8 cellular contexts compared by ENCODE assay signal in the genomic region with DNA sequence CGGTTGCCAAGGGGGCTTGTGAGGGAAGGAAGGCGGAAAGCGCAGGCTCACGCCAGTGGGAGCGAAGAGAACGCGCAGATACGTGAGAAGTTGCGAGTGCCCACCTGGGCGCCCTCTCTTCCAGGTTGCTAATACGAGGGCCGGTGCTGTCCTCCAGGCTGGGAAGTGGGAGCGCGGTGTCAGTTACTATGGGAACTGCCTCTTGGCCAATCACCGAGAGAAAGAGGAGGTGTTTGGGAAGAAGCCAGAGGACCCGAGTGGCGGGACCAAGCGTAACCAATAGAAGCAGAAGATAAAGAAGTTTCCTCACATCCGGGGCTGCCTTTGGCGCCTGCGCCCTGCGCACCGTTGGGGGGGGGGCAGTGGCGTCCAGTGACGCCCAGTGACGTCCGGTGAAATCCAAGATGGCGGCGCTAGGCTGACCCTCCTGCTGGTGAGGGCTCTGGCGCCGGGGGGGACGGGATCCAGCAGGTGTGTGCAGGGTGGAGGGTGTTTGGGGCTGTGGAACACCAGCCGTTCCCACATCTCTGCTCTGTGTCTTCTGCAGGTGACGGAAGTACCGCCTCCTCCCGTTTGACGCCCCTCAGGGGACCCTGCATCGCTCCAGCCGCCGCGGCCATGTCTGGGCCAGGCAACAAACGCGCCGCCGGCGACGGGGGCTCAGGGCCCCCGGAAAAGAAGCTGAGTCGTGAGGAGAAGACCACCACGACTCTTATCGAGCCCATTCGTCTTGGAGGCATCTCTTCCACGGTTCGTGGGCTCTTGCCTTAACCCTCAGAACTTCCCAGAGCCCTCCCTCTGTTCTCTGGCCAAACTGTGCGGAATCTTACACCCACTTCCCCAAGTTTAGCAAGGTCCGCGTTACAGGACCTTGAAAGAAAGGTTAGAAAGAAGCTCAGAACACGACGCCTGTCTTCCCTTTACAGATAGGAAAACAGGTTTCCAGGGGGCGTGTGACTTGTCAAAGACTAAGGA. TPM values are rescaled to one million over a fixed set of nuclear protein-coding genes. Genes with fewer than 3 reads are reported as not detected.
A peak's percentile ranks its signal among the peaks of the same experiment; 100 is the strongest.
DNase-seq lines count a peak whose midpoint lies in the region; ATAC-seq, FAIRE-seq and TF ChIP-seq lines count a peak whose summit lies in the region.

A gene (minus strand): TSS at position 135 of the 975 bp plus-strand sequence. CDS start 314 bp downstream, outside the sequence.
A gene (plus strand): TSS at position 395 of the 975 bp plus-strand sequence. CDS start 224 bp downstream, at position 619.

- no peak within 1 kb of the TSS for H3K27ac ChIP-seq in mesenchymal stem cell (ENCODE audit: low read length, poor library complexity, severe bottlenecking)

- BruUV-seq in Caco-2 (replicated peaks; lab: Mats Ljungman, UMichigan), result TSS peak; percentile 64

- DNase-seq in Caco-2 (peak; percentile 96), HTR-8/SVneo (ENCODE audit: insufficient read length, low spot score) (peak; percentile 99), NOMO-1 treated with DMSO at 0.1 percent for 48 hours (lab: John Stamatoyannopoulos, UW; ENCODE audit: unreplicated experiment) (peak; percentile 98), mesenchymal stem cell (peak; percentile 99)
- DNase-seq in activated CD8-positive, alpha-beta memory T cell treated with anti-CD3 and anti-CD28 coated beads, Interleukin-2, amount 10 ng/mL, durations not matched to agents 7 days and 5 days, result peak; percentile 96
- peak; percentile 78 for DNase-seq in stimulated activated CD8-positive, alpha-beta memory T cell treated with anti-CD3 and anti-CD28 coated beads, Interleukin-12 subunit alpha, Interleukin-12 subunit beta, amount 100 ng/mL, for 24 hours (ENCODE audit: extremely low read depth)

- H3K27me3 ChIP-seq in Caco-2 (replicated peaks; ENCODE audit: control insufficient read depth, insufficient read depth, low read length), result no peaks in the 10 kb centered on the region
- H3K27me3 ChIP-seq in endocrine pancreas (ENCODE audit: control insufficient read depth, insufficient read depth, low read length), result no peaks in the 10 kb centered on the region
- no peaks in the 10 kb centered on the region for H3K27me3 ChIP-seq in mesenchymal stem cell (ENCODE audit: control insufficient read depth in 1 of 2, insufficient read depth in 1 of 2, low read length in 2 of 2)

- peak within 1 kb of the TSS; percentile 88 for H3K9ac ChIP-seq in endocrine pancreas (ENCODE audit: control insufficient read depth, insufficient read depth, low read length)
- peak within 1 kb of the TSS; percentile 96 for H3K9ac ChIP-seq in mesenchymal stem cell (ENCODE audit: low read length)

- under 1% methylated on average over 59 of the region's 60 CpGs for WGBS in mesenchymal stem cell

- intact Hi-C loops in Caco-2 (cut with micrococcal nuclease; ENCODE audit: unreplicated experiment), result loop anchor here (1.0 to 2.0 kb wide), 3 partner anchors 13 to 22 kb away; a partner anchor contains a TSS

- H3K14ac ChIP-seq in mesenchymal stem cell (ENCODE audit: low read length in 2 of 2), result peak within 1 kb of the TSS in 1 of 2 experiments; percentile 82

- H3K4ac ChIP-seq in mesenchymal stem cell (ENCODE audit: low read depth in 1 of 2, low read length in 2 of 2), result peak within 1 kb of the TSS in 1 of 2 experiments; percentile 60

- no peak within 1 kb of the TSS for H2BK5ac ChIP-seq in mesenchymal stem cell (ENCODE audit: low read depth, low read length, poor library complexity, severe bottlenecking)

- CTCF ChIA-PET in Caco-2 (lab: Charles Lee), result no interaction called here
- CTCF ChIA-PET in activated CD8-positive, alpha-beta memory T cell treated with anti-CD3 and anti-CD28 coated beads, Interleukin-2, amount 10 ng/mL, durations not matched to agents 7 days and 5 days (lab: Charles Lee), result interaction anchor here (1.4 kb wide), 1 partner anchor 13 kb away, joined by 4 read pairs; a partner anchor contains a TSS

- H3K4me1 ChIP-seq in Caco-2 (peaks cover 15% of the 10 kb centered on the region; the same call in 1 of the 2 replicates), endocrine pancreas (ENCODE audit: control insufficient read depth, insufficient read depth, low read length) (peaks cover 12% of the 10 kb centered on the region), mesenchymal stem cell (ENCODE audit: control insufficient read depth, insufficient read depth, low read depth, low read length) (peaks cover 10% of the 10 kb centered on the region)

- peak within 1 kb of the TSS; percentile 84 for H3K4me3 ChIP-seq in Caco-2 (ENCODE audit: low read depth, low read length)
- peak within 1 kb of the TSS; percentile 71 for H3K4me3 ChIP-seq in endocrine pancreas (ENCODE audit: control insufficient read depth, insufficient read depth, low read length)
- H3K4me3 ChIP-seq in mesenchymal stem cell (ENCODE audit: insufficient read depth in 1 of 2, low read depth in 1 of 2, low read length in 2 of 2), result peak within 1 kb of the TSS; percentile 87 to 93

- peaks cover 44% of the 10 kb centered on the region for H3K79me1 ChIP-seq in mesenchymal stem cell (replicated peaks; ENCODE audit: low read length, poor library complexity, severe bottlenecking)

- H2BK120ac ChIP-seq in mesenchymal stem cell (ENCODE audit: low read depth, low read length), result no peak within 1 kb of the TSS

- H3K9me3 Mint-ChIP-seq in Caco-2 (ENCODE audit: unreplicated experiment), result no peaks in the 10 kb centered on the region
- H3K9me3 Mint-ChIP-seq in activated CD8-positive, alpha-beta memory T cell treated with anti-CD3 and anti-CD28 coated beads, Interleukin-2, amount 10 ng/mL, durations not matched to agents 7 days and 5 days (ENCODE audit: low read depth), result no peaks in the 10 kb centered on the region

- peak within 1 kb of the TSS; percentile 73 for H3K27ac Mint-ChIP-seq in Caco-2 (ENCODE audit: unreplicated experiment)
- H3K27ac Mint-ChIP-seq in activated CD8-positive, alpha-beta memory T cell treated with anti-CD3 and anti-CD28 coated beads, Interleukin-2, amount 10 ng/mL, durations not matched to agents 7 days and 5 days, result peak within 1 kb of the TSS; percentile 92

- no peak within 1 kb of the TSS for H3K23ac ChIP-seq in mesenchymal stem cell (ENCODE audit: low read length in 2 of 2)

- POLR2A ChIA-PET in Caco-2 (lab: Charles Lee), result interaction anchor here (1.2 kb wide), 1 partner anchor 13 kb away, joined by 6 read pairs; no protein-coding TSS in a partner anchor

- H2AK5ac ChIP-seq in mesenchymal stem cell (ENCODE audit: low read length, severe bottlenecking), result no peak within 1 kb of the TSS

- ATAC-seq in GM21381 (IDR thresholded peaks at IDR 0.05; ENCODE audit: unreplicated experiment), result peak; percentile 87
- ATAC-seq in activated CD8-positive, alpha-beta memory T cell treated with anti-CD3 and anti-CD28 coated beads, Interleukin-2, amount 10 ng/mL, durations not matched to agents 7 days and 5 days, result peak; percentile 96

- peak; percentile 88 for FAIRE-seq in HTR-8/SVneo (lab: Jason Lieb, UNC)

- H2AFZ ChIP-seq in mesenchymal stem cell (ENCODE audit: low read depth, low read length), result peak within 1 kb of the TSS; percentile 96

- H4K91ac ChIP-seq in mesenchymal stem cell (ENCODE audit: low read length), result peak within 1 kb of the TSS; percentile 62

- peak within 1 kb of the TSS; percentile 60 to 92 for H3K18ac ChIP-seq in mesenchymal stem cell (ENCODE audit: low read depth in 1 of 2, low read length in 2 of 2)

- peaks cover 4% of the 10 kb centered on the region for H3K4me1 Mint-ChIP-seq in Caco-2 (ENCODE audit: low read depth, unreplicated experiment)
- H3K4me1 Mint-ChIP-seq in activated CD8-positive, alpha-beta memory T cell treated with anti-CD3 and anti-CD28 coated beads, Interleukin-2, amount 10 ng/mL, durations not matched to agents 7 days and 5 days, result peaks cover 26% of the 10 kb centered on the region

- H3K36me3 ChIP-seq in Caco-2 (ENCODE audit: control insufficient read depth, insufficient read depth, low read length) (peaks cover 9% of the 10 kb centered on the region), endocrine pancreas (ENCODE audit: control insufficient read depth, insufficient read depth, low read length) (no peaks in the 10 kb centered on the region), mesenchymal stem cell (ENCODE audit: control insufficient read depth in 1 of 2, insufficient read depth in 2 of 2, low read depth in 1 of 2, low read length in 2 of 2) (peaks cover 56 to 62% of the 10 kb centered on the region in 2 experiments)

- peaks cover 72% of the 10 kb centered on the region for H3K36me3 Mint-ChIP-seq in Caco-2 (ENCODE audit: insufficient read depth, unreplicated experiment)
- H3K36me3 Mint-ChIP-seq in activated CD8-positive, alpha-beta memory T cell treated with anti-CD3 and anti-CD28 coated beads, Interleukin-2, amount 10 ng/mL, durations not matched to agents 7 days and 5 days, result peaks cover 18% of the 10 kb centered on the region

- peak within 1 kb of the TSS; percentile 78 for H4K8ac ChIP-seq in mesenchymal stem cell (ENCODE audit: low read length)

- no peak within 1 kb of the TSS for H2BK15ac ChIP-seq in mesenchymal stem cell (ENCODE audit: low read depth, poor library complexity, severe bottlenecking)

- H2BK12ac ChIP-seq in mesenchymal stem cell (ENCODE audit: low read length in 2 of 2), result peak within 1 kb of the TSS in 1 of 2 experiments; percentile 17

- no peaks in the 10 kb centered on the region for H3K27me3 Mint-ChIP-seq in Caco-2 (ENCODE audit: insufficient read depth, unreplicated experiment)
- no peaks in the 10 kb centered on the region for H3K27me3 Mint-ChIP-seq in activated CD8-positive, alpha-beta memory T cell treated with anti-CD3 and anti-CD28 coated beads, Interleukin-2, amount 10 ng/mL, durations not matched to agents 7 days and 5 days

- no peak for TF ChIP-seq CTCF in Caco-2 (IDR thresholded peaks at IDR 0.05; ENCODE audit: insufficient read depth in 1 of 2, low read depth in 1 of 2, low read length in 1 of 2, severe bottlenecking in 1 of 2, unreplicated experiment in 1 of 2)

- H3K9me3 ChIP-seq in Caco-2 (no peaks in the 10 kb centered on the region), endocrine pancreas (ENCODE audit: control insufficient read depth, low read length) (no peaks in the 10 kb centered on the region), mesenchymal stem cell (ENCODE audit: control insufficient read depth, low read length) (no peaks in the 10 kb centered on the region)

- peak within 1 kb of the TSS; percentile 87 for H3K4me3 Mint-ChIP-seq in Caco-2 (ENCODE audit: unreplicated experiment)
- peak within 1 kb of the TSS; percentile 92 for H3K4me3 Mint-ChIP-seq in activated CD8-positive, alpha-beta memory T cell treated with anti-CD3 and anti-CD28 coated beads, Interleukin-2, amount 10 ng/mL, durations not matched to agents 7 days and 5 days

- H3K4me2 ChIP-seq in mesenchymal stem cell (ENCODE audit: low read length, poor library complexity, severe bottlenecking), result peak within 1 kb of the TSS; percentile 87

RNA-seq across cellular contexts. Expression of the first gene that starts in this region (rescaled TPM):
- total RNA-seq in Caco-2 (2022), result 4.0 and 4.5 TPM in 2 replicates
- total RNA-seq in activated CD8-positive, alpha-beta memory T cell treated with anti-CD3 and anti-CD28 coated beads, Interleukin-2, amount 10 ng/mL, durations not matched to agents 7 days and 5 days, result 1 to 10 TPM; 4.1 to 4.6 TPM
- polyA plus RNA-seq in mesenchymal stem cell (2013, experiment 1 of 2), result 4.8 TPM
- polyA plus RNA-seq in mesenchymal stem cell (2013, experiment 2 of 2), result 4.8 TPM

RNA-seq across cellular contexts. Expression of the second gene that starts in this region (rescaled TPM):
- 94.0 and 97.6 TPM in 2 replicates for total RNA-seq in Caco-2 (2022)
- total RNA-seq in activated CD8-positive, alpha-beta memory T cell treated with anti-CD3 and anti-CD28 coated beads, Interleukin-2, amount 10 ng/mL, durations not matched to agents 7 days and 5 days, result 100 to 1,000 TPM; 103 to 106 TPM
- 48.5 TPM for polyA plus RNA-seq in mesenchymal stem cell (2013, experiment 1 of 2)
- 47.8 TPM for polyA plus RNA-seq in mesenchymal stem cell (2013, experiment 2 of 2)
